In genomic region chr2:150472122-150472899, GRCh38 we compare ENCODE assay signal across 10 cellular contexts. TPM values are rescaled to one million over a fixed set of nuclear protein-coding genes. Genes with fewer than 3 reads are reported as not detected.
DNase-seq lines count a peak whose midpoint lies in the region; ATAC-seq and TF ChIP-seq lines count a peak whose summit lies in the region.
"Had no signal": no experiment of that assay in that cellular context is flagged by ENCODE, and none has a peak within 500 bp of the region (broad histone marks: within the 10 kb centered on the region; RNA-seq: fewer than 3 reads in every experiment).

No MANE protein-coding gene starts in this region.

- H3K27ac ChIP-seq in RWPE2 (ENCODE audit: poor library complexity, severe bottlenecking) (peak overlapping the region; percentile 99), transverse colon (peak overlapping the region; percentile 87 to 93 (median 88)), prostate gland (no peak overlapping the region)

- TF ChIP-seq EP300 in transverse colon (IDR thresholded peaks at IDR 0.05; ENCODE audit: low read depth): no peak

- no peaks in the 10 kb centered on the region for H3K27me3 ChIP-seq in RWPE2 (ENCODE audit: insufficient read depth, poor library complexity, severe bottlenecking)
- H3K27me3 ChIP-seq in transverse colon: no peaks in the 10 kb centered on the region
- no peaks in the 10 kb centered on the region for H3K27me3 ChIP-seq in prostate gland (replicated peaks; ENCODE audit: insufficient read depth)

- DNase-seq in RWPE2 (ENCODE audit: low spot score) (no peak), cardiac septum (ENCODE audit: low spot score) (peak; percentile 80), transverse colon (peak; percentile 71), prostate gland (ENCODE audit: low spot score) (no peak)
- no peak for DNase-seq in activated CD4-positive, CD25-positive, alpha-beta regulatory T cell (lab: John Stamatoyannopoulos, UW)
- DNase-seq in activated naive CD4-positive, alpha-beta T cell treated with anti-CD3 and anti-CD28 coated beads, Interleukin-2, amount 50 U/mL, for 16 hours: no peak
- DNase-seq in stimulated activated CD4-positive, alpha-beta T cell treated with anti-CD3 and anti-CD28 coated beads, Interleukin-15, amount 100 ng/mL, for 24 hours: no peak
- DNase-seq: cortex of kidney had no signal

- 40 to 57% methylated on average over 3 to 5 of the region's 5 CpGs for whole genome bisulfite sequencing in transverse colon (ENCODE audit: low coverage in 1 of 2), 2 donors
- WGBS in prostate gland: 72% methylated on average over 5 of the region's 5 CpGs

- H3K4me3 ChIP-seq in RWPE2 (ENCODE audit: severe bottlenecking) (no peak overlapping the region), transverse colon (no peak overlapping the region), prostate gland (no peak overlapping the region)
- H3K4me3 ChIP-seq: HAP-1 had no signal

- H3K4me1 ChIP-seq in RWPE2 (ENCODE audit: insufficient read depth, poor library complexity, severe bottlenecking): peaks cover 89% of the 10 kb centered on the region
- peaks cover 22 to 67% (median 49%) of the 10 kb centered on the region in 4 donors for H3K4me1 ChIP-seq in transverse colon
- H3K4me1 ChIP-seq in prostate gland (replicated peaks): no peaks in the 10 kb centered on the region
- H3K4me1 ChIP-seq: HAP-1 had no signal

- in situ Hi-C loops in transverse colon (cut with MboI; ENCODE audit: low pct_ligation_motif_present in 1 of 4, low pct_unique_long_range_greater_than_20kb in 1 of 4, low sequenced_read_pairs in 3 of 4): no loop called here

- H3K9me3 ChIP-seq in RWPE2 (ENCODE audit: severe bottlenecking) (no peaks in the 10 kb centered on the region), transverse colon (no peaks in the 10 kb centered on the region), prostate gland (no peaks in the 10 kb centered on the region)
- H3K9me3 ChIP-seq: HAP-1 had no signal

- intact Hi-C loops in cardiac septum (cut with DNase I) (loop anchor here (5.0 kb wide), 2 partner anchors 45 to 190 kb away; no protein-coding TSS in a partner anchor), transverse colon (cut with DNase I; ENCODE audit: low total_unique reads) (no loop called here), prostate gland (cut with DNase I) (no loop called here)

- no peak for TF ChIP-seq CTCF in RWPE2 (IDR thresholded peaks at IDR 0.05; ENCODE audit: poor library complexity, severe bottlenecking)
- TF ChIP-seq CTCF in transverse colon (IDR thresholded peaks at IDR 0.05): no peak
- TF ChIP-seq CTCF in prostate gland (IDR thresholded peaks at IDR 0.05): no peak

- TF ChIP-seq POLR2A in transverse colon (IDR thresholded peaks at IDR 0.05) (no peak), prostate gland (IDR thresholded peaks at IDR 0.05) (no peak)

- ATAC-seq in GM21786 (IDR thresholded peaks at IDR 0.05; ENCODE audit: unreplicated experiment) (peak; percentile 77), RWPE2 (ENCODE audit: low read depth) (peak; percentile 7; the same call in 1 of the 3 replicates)

- H3K36me3 ChIP-seq in RWPE2 (ENCODE audit: low read depth) (peaks cover 100% of the 10 kb centered on the region), transverse colon (peaks cover 0 to 41% (median 11%) of the 10 kb centered on the region in 4 donors), prostate gland (no peaks in the 10 kb centered on the region)

RNA-seq across cellular contexts. Expression of gene RND3, which starts 15.2 kb away (rescaled TPM):
- total RNA-seq in cardiac septum (46.9 TPM), transverse colon (10 to 100 TPM; 16.5 to 54.6 (median 46.1) TPM), prostate gland (10 to 100 TPM; 26.2 to 54.7 TPM)

Comparison
In these comparisons a context has a peak if more than half of its experiments do, and no peak if none do; other contexts are left out.
1. DNase-seq: peak in cardiac septum (single experiment) and transverse colon (single experiment); none in RWPE2 (single experiment), prostate gland (single experiment), activated CD4-positive, CD25-positive, alpha-beta regulatory T cell (0 of 4), activated naive CD4-positive, alpha-beta T cell treated with anti-CD3 and anti-CD28 coated beads, Interleukin-2, amount 50 U/mL, for 16 hours (single experiment) and stimulated activated CD4-positive, alpha-beta T cell treated with anti-CD3 and anti-CD28 coated beads, Interleukin-15, amount 100 ng/mL, for 24 hours (single experiment).
2. H3K27ac ChIP-seq: peak in RWPE2 (single experiment) and transverse colon (4 of 4); none in prostate gland (0 of 2).